Comparison of ENCODE assay signal across 8 cellular contexts in the genomic region with DNA sequence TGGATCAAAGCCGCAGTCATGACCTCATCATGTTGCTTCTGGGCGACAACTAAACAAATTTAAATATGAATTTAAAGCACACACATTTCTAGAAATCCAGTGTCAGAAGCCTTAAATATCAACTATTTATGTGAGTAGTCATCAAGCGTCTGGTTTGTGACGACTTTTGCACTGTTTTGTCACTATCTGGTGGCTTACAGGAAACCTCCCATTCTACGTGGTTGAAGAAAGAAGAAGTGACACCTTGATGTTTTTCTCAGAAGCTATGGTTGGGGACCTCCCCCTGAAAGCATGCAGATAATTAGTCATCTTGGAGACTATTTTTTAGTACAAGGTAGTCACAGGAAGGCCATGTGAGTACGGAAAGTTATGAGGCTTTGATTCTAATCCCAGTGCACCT. TPM values are rescaled to one million over a fixed set of nuclear protein-coding genes. Genes with fewer than 3 reads are reported as not detected.
A peak's percentile ranks its signal among the peaks of the same experiment; 100 is the strongest.
DNase-seq lines count a peak whose midpoint lies in the region; ATAC-seq, FAIRE-seq and TF ChIP-seq lines count a peak whose summit lies in the region.

No MANE protein-coding gene starts in this region.

- peaks cover 25% of the 10 kb centered on the region for H3K36me3 Mint-ChIP-seq in activated naive CD8-positive, alpha-beta T cell treated with anti-CD3 and anti-CD28 coated beads, Interleukin-2, amount 10 ng/mL, durations not matched to agents 7 days and 5 days
- H3K36me3 Mint-ChIP-seq in mesothelial cell of epicardium (no peaks in the 10 kb centered on the region), WTC11 (peaks cover 12% of the 10 kb centered on the region)

- peaks cover 77% of the 10 kb centered on the region for H3K4me1 Mint-ChIP-seq in activated naive CD8-positive, alpha-beta T cell treated with anti-CD3 and anti-CD28 coated beads, Interleukin-2, amount 10 ng/mL, durations not matched to agents 7 days and 5 days
- H3K4me1 Mint-ChIP-seq in mesothelial cell of epicardium (no peaks in the 10 kb centered on the region), WTC11 (peaks cover 36% of the 10 kb centered on the region)

- FAIRE-seq in GM12892 (lab: Jason Lieb, UNC), result peak; percentile 90

- TF ChIP-seq CTCF in mesothelial cell of epicardium (IDR thresholded peaks at IDR 0.05; ENCODE audit: unreplicated experiment) (no peak), WTC11 (IDR thresholded peaks at IDR 0.05) (no peak)

- POLR2A ChIA-PET in activated naive CD8-positive, alpha-beta T cell treated with anti-CD3 and anti-CD28 coated beads, Interleukin-2, amount 10 ng/mL, durations not matched to agents 7 days and 5 days (lab: Charles Lee), result interaction anchor here (2.8 kb wide), 1 partner anchor 9 kb away, joined by 18 read pairs; no protein-coding TSS in a partner anchor
- POLR2A ChIA-PET in WTC11 (lab: Charles Lee), result no interaction called here

- CTCF ChIA-PET in WTC11 (lab: Charles Lee), result interaction anchor here (2.1 kb wide), 1 partner anchor 10 kb away, joined by 5 read pairs; no protein-coding TSS in a partner anchor

- TF ChIP-seq POLR2A in GM12892 (IDR thresholded peaks at IDR 0.05; ENCODE audit: low read depth, low read length), result no peak

- peak overlapping the region; percentile 81 for H3K27ac Mint-ChIP-seq in activated naive CD8-positive, alpha-beta T cell treated with anti-CD3 and anti-CD28 coated beads, Interleukin-2, amount 10 ng/mL, durations not matched to agents 7 days and 5 days
- H3K27ac Mint-ChIP-seq in mesothelial cell of epicardium (no peak overlapping the region), WTC11 (no peak overlapping the region)

- ATAC-seq in GM21723 (IDR thresholded peaks at IDR 0.05; ENCODE audit: unreplicated experiment), result peak; percentile 95
- peak; percentile 87 for ATAC-seq in activated naive CD8-positive, alpha-beta T cell treated with anti-CD3 and anti-CD28 coated beads, Interleukin-2, amount 10 ng/mL, durations not matched to agents 7 days and 5 days (ENCODE audit: low read depth)
- no peak for ATAC-seq in WTC11

- H3K27me3 Mint-ChIP-seq in activated naive CD8-positive, alpha-beta T cell treated with anti-CD3 and anti-CD28 coated beads, Interleukin-2, amount 10 ng/mL, durations not matched to agents 7 days and 5 days, result peaks cover 13% of the 10 kb centered on the region
- H3K27me3 Mint-ChIP-seq in mesothelial cell of epicardium (ENCODE audit: low read depth), result no peaks in the 10 kb centered on the region
- no peaks in the 10 kb centered on the region for H3K27me3 Mint-ChIP-seq in WTC11 (ENCODE audit: low read depth)

- peak overlapping the region; percentile 43 for H3K4me3 Mint-ChIP-seq in activated naive CD8-positive, alpha-beta T cell treated with anti-CD3 and anti-CD28 coated beads, Interleukin-2, amount 10 ng/mL, durations not matched to agents 7 days and 5 days
- no peak overlapping the region for H3K4me3 Mint-ChIP-seq in mesothelial cell of epicardium
- no peak overlapping the region for H3K4me3 Mint-ChIP-seq in WTC11

- DNase-seq in GM12892 (ENCODE audit: insufficient read length), result peak; percentile 65
- DNase-seq in MV-4-11 (lab: John Stamatoyannopoulos, UW), result peak; percentile 75
- DNase-seq in activated naive CD8-positive, alpha-beta T cell treated with anti-CD3 and anti-CD28 coated beads, Interleukin-2, amount 10 ng/mL, durations not matched to agents 7 days and 5 days, result no peak
- DNase-seq in iPS-NIHi7 (ENCODE audit: extremely low spot score), result no peak
- no peak for DNase-seq in GM03348 (ENCODE audit: low spot score)
- DNase-seq in mesothelial cell of epicardium (ENCODE audit: low spot score in 2 of 2, unreplicated experiment in 2 of 2), result no peak
- no peak for DNase-seq in WTC11 (ENCODE audit: low spot score)

- peaks cover 6% of the 10 kb centered on the region for H3K9me3 Mint-ChIP-seq in activated naive CD8-positive, alpha-beta T cell treated with anti-CD3 and anti-CD28 coated beads, Interleukin-2, amount 10 ng/mL, durations not matched to agents 7 days and 5 days
- H3K9me3 Mint-ChIP-seq in mesothelial cell of epicardium (peaks cover 7% of the 10 kb centered on the region), WTC11 (peaks cover 26% of the 10 kb centered on the region)

TF ChIP-seq in WTC11, 78 proteins besides CTCF, POLR2A, EP300 and RAD21:
- TF ChIP-seq, protein P1, sequence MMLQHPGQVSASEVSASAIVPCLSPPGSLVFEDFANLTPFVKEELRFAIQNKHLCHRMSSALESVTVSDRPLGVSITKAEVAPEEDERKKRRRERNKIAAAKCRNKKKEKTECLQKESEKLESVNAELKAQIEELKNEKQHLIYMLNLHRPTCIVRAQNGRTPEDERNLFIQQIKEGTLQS (CRISPR knock-in tag; conservative IDR thresholded peaks at IDR 0.05), result no peak
- TF ChIP-seq NFATC4 (CRISPR knock-in tag; IDR thresholded peaks at IDR 0.05) (no peak), GRHL2 (CRISPR knock-in tag; IDR thresholded peaks at IDR 0.05; ENCODE audit: insufficient replicate concordance, severe bottlenecking) (no peak), MXD4 (CRISPR knock-in tag; IDR thresholded peaks at IDR 0.05; ENCODE audit: borderline replicate concordance) (no peak), FOXP1 (CRISPR knock-in tag; IDR thresholded peaks at IDR 0.05; ENCODE audit: borderline replicate concordance) (no peak), TP53 (CRISPR knock-in tag; IDR thresholded peaks at IDR 0.05) (no peak)
- TF ChIP-seq, protein P2, sequence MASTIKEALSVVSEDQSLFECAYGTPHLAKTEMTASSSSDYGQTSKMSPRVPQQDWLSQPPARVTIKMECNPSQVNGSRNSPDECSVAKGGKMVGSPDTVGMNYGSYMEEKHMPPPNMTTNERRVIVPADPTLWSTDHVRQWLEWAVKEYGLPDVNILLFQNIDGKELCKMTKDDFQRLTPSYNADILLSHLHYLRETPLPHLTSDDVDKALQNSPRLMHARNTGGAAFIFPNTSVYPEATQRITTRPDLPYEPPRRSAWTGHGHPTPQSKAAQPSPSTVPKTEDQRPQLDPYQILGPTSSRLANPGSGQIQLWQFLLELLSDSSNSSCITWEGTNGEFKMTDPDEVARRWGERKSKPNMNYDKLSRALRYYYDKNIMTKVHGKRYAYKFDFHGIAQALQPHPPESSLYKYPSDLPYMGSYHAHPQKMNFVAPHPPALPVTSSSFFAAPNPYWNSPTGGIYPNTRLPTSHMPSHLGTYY (CRISPR knock-in tag; IDR thresholded peaks at IDR 0.05), result no peak
- TF ChIP-seq, protein P3, sequence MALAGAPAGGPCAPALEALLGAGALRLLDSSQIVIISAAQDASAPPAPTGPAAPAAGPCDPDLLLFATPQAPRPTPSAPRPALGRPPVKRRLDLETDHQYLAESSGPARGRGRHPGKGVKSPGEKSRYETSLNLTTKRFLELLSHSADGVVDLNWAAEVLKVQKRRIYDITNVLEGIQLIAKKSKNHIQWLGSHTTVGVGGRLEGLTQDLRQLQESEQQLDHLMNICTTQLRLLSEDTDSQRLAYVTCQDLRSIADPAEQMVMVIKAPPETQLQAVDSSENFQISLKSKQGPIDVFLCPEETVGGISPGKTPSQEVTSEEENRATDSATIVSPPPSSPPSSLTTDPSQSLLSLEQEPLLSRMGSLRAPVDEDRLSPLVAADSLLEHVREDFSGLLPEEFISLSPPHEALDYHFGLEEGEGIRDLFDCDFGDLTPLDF (CRISPR knock-in tag; IDR thresholded peaks at IDR 0.05), result no peak
- TF ChIP-seq, protein P4, sequence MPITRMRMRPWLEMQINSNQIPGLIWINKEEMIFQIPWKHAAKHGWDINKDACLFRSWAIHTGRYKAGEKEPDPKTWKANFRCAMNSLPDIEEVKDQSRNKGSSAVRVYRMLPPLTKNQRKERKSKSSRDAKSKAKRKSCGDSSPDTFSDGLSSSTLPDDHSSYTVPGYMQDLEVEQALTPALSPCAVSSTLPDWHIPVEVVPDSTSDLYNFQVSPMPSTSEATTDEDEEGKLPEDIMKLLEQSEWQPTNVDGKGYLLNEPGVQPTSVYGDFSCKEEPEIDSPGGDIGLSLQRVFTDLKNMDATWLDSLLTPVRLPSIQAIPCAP (CRISPR knock-in tag; IDR thresholded peaks at IDR 0.05), result no peak
- TF ChIP-seq, protein P5, sequence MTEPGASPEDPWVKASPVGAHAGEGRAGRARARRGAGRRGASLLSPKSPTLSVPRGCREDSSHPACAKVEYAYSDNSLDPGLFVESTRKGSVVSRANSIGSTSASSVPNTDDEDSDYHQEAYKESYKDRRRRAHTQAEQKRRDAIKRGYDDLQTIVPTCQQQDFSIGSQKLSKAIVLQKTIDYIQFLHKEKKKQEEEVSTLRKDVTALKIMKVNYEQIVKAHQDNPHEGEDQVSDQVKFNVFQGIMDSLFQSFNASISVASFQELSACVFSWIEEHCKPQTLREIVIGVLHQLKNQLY (CRISPR knock-in tag; IDR thresholded peaks at IDR 0.05), result no peak

RNA-seq across cellular contexts. Expression of a gene that starts 58.5 kb away (rescaled TPM):
- 1.3 TPM for polyA plus RNA-seq in GM12892 (2012; ENCODE audit: missing spikeins)
- 10 to 100 TPM; 18.4 to 18.8 TPM for total RNA-seq in activated naive CD8-positive, alpha-beta T cell treated with anti-CD3 and anti-CD28 coated beads, Interleukin-2, amount 10 ng/mL, durations not matched to agents 7 days and 5 days
- 0.23 to 0.31 TPM (median 0.27 TPM) in 3 replicates for total RNA-seq in mesothelial cell of epicardium
- 1.1 to 1.4 TPM (median 1.1 TPM) in 3 replicates for total RNA-seq in WTC11 (2021)

Comparison
In these comparisons a context has a peak if more than half of its experiments do, and no peak if none do; other contexts are left out.
1. DNase-seq: peak in GM12892 (single experiment) and MV-4-11 (single experiment); none in activated naive CD8-positive, alpha-beta T cell treated with anti-CD3 and anti-CD28 coated beads, Interleukin-2, amount 10 ng/mL, durations not matched to agents 7 days and 5 days (single experiment), iPS-NIHi7 (single experiment), GM03348 (single experiment), mesothelial cell of epicardium (0 of 2) and WTC11 (single experiment).